Comparison of ENCODE assay signal across 15 cellular contexts in genomic region chr11:13073119-13073981, GRCh38.
DNase-seq lines count a peak whose midpoint lies in the region; ATAC-seq, FAIRE-seq and TF ChIP-seq lines count a peak whose summit lies in the region.
"Had no signal": no experiment of that assay in that cellular context is flagged by ENCODE, and none has a peak within 500 bp of the region (broad histone marks: within the 10 kb centered on the region; RNA-seq: fewer than 3 reads in every experiment).

No MANE protein-coding gene starts in this region.

- no peaks in the 10 kb centered on the region for H3K27me3 Mint-ChIP-seq in Calu3 (ENCODE audit: unreplicated experiment)
- peaks cover 29% of the 10 kb centered on the region for H3K27me3 Mint-ChIP-seq in activated CD8-positive, alpha-beta memory T cell treated with anti-CD3 and anti-CD28 coated beads, Interleukin-2, amount 10 ng/mL, durations not matched to agents 7 days and 5 days

- no peak overlapping the region for H3K56ac ChIP-seq in mesendoderm (ENCODE audit: low read length)

- H3K4me1 ChIP-seq in mesendoderm (ENCODE audit: control insufficient read depth, low read depth, low read length) = no peaks in the 10 kb centered on the region
- H3K4me1 ChIP-seq: Caco-2 had no signal

- FAIRE-seq in bronchial epithelial cell (lab: Jason Lieb, UNC) = peak; percentile 36

- peaks cover 51% of the 10 kb centered on the region for H3K4me1 Mint-ChIP-seq in Calu3 (ENCODE audit: low read depth, unreplicated experiment)
- no peaks in the 10 kb centered on the region for H3K4me1 Mint-ChIP-seq in activated CD8-positive, alpha-beta memory T cell treated with anti-CD3 and anti-CD28 coated beads, Interleukin-2, amount 10 ng/mL, durations not matched to agents 7 days and 5 days
- H3K4me1 Mint-ChIP-seq: stimulated activated naive B cell treated with anti-CD40 and anti-IgM and Interleukin-4, amounts not matched to agents 10 μg/mL and 1 μg/mL and 100 μg/mL, for 72 hours had no signal

- no TSS peak for BruUV-seq in Calu3 (replicated peaks; lab: Mats Ljungman, UMichigan)

- no peak overlapping the region for H2BK15ac ChIP-seq in mesendoderm (replicated peaks; ENCODE audit: low read depth)

- H2BK5ac ChIP-seq in mesendoderm (ENCODE audit: low read length) = no peak overlapping the region

- H3K27ac Mint-ChIP-seq in Calu3 (ENCODE audit: unreplicated experiment) = peak overlapping the region; percentile 94
- H3K27ac Mint-ChIP-seq in activated CD8-positive, alpha-beta memory T cell treated with anti-CD3 and anti-CD28 coated beads, Interleukin-2, amount 10 ng/mL, durations not matched to agents 7 days and 5 days = no peak overlapping the region
- H3K27ac Mint-ChIP-seq: stimulated activated naive B cell treated with anti-CD40 and anti-IgM and Interleukin-4, amounts not matched to agents 10 μg/mL and 1 μg/mL and 100 μg/mL, for 72 hours had no signal

- H3K36me3 Mint-ChIP-seq in Calu3 (ENCODE audit: insufficient read depth, unreplicated experiment) = no peaks in the 10 kb centered on the region
- H3K36me3 Mint-ChIP-seq in activated CD8-positive, alpha-beta memory T cell treated with anti-CD3 and anti-CD28 coated beads, Interleukin-2, amount 10 ng/mL, durations not matched to agents 7 days and 5 days = no peaks in the 10 kb centered on the region
- H3K36me3 Mint-ChIP-seq: stimulated activated naive B cell treated with anti-CD40 and anti-IgM and Interleukin-4, amounts not matched to agents 10 μg/mL and 1 μg/mL and 100 μg/mL, for 72 hours had no signal

- no CpG with 5 or more reads among the region's 13 CpGs for WGBS in mesendoderm (ENCODE audit: extremely low coverage, insufficient coverage, low lambda C conversion rate)

- H3K79me2 ChIP-seq in mesendoderm (ENCODE audit: control insufficient read depth, insufficient read depth, low read length) = no peaks in the 10 kb centered on the region

- TF ChIP-seq CTCF in Calu3 (IDR thresholded peaks at IDR 0.05; ENCODE audit: unreplicated experiment) = no peak
- no peak for TF ChIP-seq CTCF in bronchial epithelial cell (IDR thresholded peaks at IDR 0.05; ENCODE audit: insufficient read depth, low read length, severe bottlenecking)
- TF ChIP-seq CTCF in omental fat pad (IDR thresholded peaks at IDR 0.05) = no peak

- peak; percentile 85 for DNase-seq in Calu3
- peak; percentile 85 for DNase-seq in HT-29 (ENCODE audit: low spot score)
- DNase-seq in bronchial epithelial cell (ENCODE audit: low read depth) = peak; percentile 99
- no peak for DNase-seq in mesendoderm
- no peak for DNase-seq in omental fat pad (ENCODE audit: low spot score)
- DNase-seq in activated CD8-positive, alpha-beta memory T cell treated with anti-CD3 and anti-CD28 coated beads, Interleukin-2, amount 10 ng/mL, durations not matched to agents 7 days and 5 days = no peak
- no peak for DNase-seq in cerebellar nuclear complex (lab: John Stamatoyannopoulos, UW)
- DNase-seq in NCI-H2196 (lab: John Stamatoyannopoulos, UW; ENCODE audit: unreplicated experiment) = no peak
- DNase-seq: Caco-2; NCI-H345; occipital lobe; stimulated activated naive B cell treated with anti-CD40 and anti-IgM and Interleukin-4, amounts not matched to agents 10 μg/mL and 1 μg/mL and 100 μg/mL, for 72 hours had no signal

- H3K23ac ChIP-seq in mesendoderm (ENCODE audit: low read length) = no peak overlapping the region

- peaks cover 5% of the 10 kb centered on the region for H3K9me3 Mint-ChIP-seq in Calu3 (ENCODE audit: low read depth, unreplicated experiment)
- no peaks in the 10 kb centered on the region for H3K9me3 Mint-ChIP-seq in activated CD8-positive, alpha-beta memory T cell treated with anti-CD3 and anti-CD28 coated beads, Interleukin-2, amount 10 ng/mL, durations not matched to agents 7 days and 5 days (ENCODE audit: low read depth)

- H3K27me3 ChIP-seq in bronchial epithelial cell (ENCODE audit: control insufficient read depth, insufficient read depth, low read length) (no peaks in the 10 kb centered on the region), mesendoderm (ENCODE audit: insufficient read depth, low read length, poor library complexity) (no peaks in the 10 kb centered on the region)

- no peak overlapping the region for H3K27ac ChIP-seq in mesendoderm (ENCODE audit: low read depth, low read length)
- H3K27ac ChIP-seq: cardiac muscle cell had no signal

- peak overlapping the region; percentile 37 for H2AK5ac ChIP-seq in mesendoderm (ENCODE audit: low read length)

- no peak overlapping the region for H4K8ac ChIP-seq in mesendoderm (ENCODE audit: low read depth, low read length)

- no peak overlapping the region for H3K4ac ChIP-seq in mesendoderm (ENCODE audit: low read depth, low read length)

- H3K79me1 ChIP-seq in mesendoderm (ENCODE audit: low read length) = no peaks in the 10 kb centered on the region

- no peak for ATAC-seq in omental fat pad (ENCODE audit: low FRiP score)
- ATAC-seq in activated CD8-positive, alpha-beta memory T cell treated with anti-CD3 and anti-CD28 coated beads, Interleukin-2, amount 10 ng/mL, durations not matched to agents 7 days and 5 days = no peak
- ATAC-seq: left lobe of liver; Right ventricle myocardium inferior; stimulated activated naive B cell treated with anti-CD40 and anti-IgM and Interleukin-4, amounts not matched to agents 10 μg/mL and 1 μg/mL and 100 μg/mL, for 72 hours had no signal

- CTCF ChIA-PET in Calu3 (lab: Charles Lee) = no interaction called here
- CTCF ChIA-PET in activated CD8-positive, alpha-beta memory T cell treated with anti-CD3 and anti-CD28 coated beads, Interleukin-2, amount 10 ng/mL, durations not matched to agents 7 days and 5 days (lab: Charles Lee) = no interaction called here

- intact Hi-C loops in Calu3 (cut with micrococcal nuclease; ENCODE audit: unreplicated experiment) = no loop called here

- no peak overlapping the region for H3K4me2 ChIP-seq in mesendoderm (ENCODE audit: low read length)

- H3K4me3 ChIP-seq in bronchial epithelial cell (ENCODE audit: low read depth, low read length) = no peak overlapping the region
- H3K4me3 ChIP-seq in mesendoderm (ENCODE audit: low read length) = no peak overlapping the region
- H3K4me3 ChIP-seq: cardiac muscle cell had no signal

- peak overlapping the region; percentile 5 for H3K4me3 Mint-ChIP-seq in Calu3 (ENCODE audit: low read depth, unreplicated experiment)
- H3K4me3 Mint-ChIP-seq in activated CD8-positive, alpha-beta memory T cell treated with anti-CD3 and anti-CD28 coated beads, Interleukin-2, amount 10 ng/mL, durations not matched to agents 7 days and 5 days = no peak overlapping the region
- H3K4me3 Mint-ChIP-seq: stimulated activated naive B cell treated with anti-CD40 and anti-IgM and Interleukin-4, amounts not matched to agents 10 μg/mL and 1 μg/mL and 100 μg/mL, for 72 hours had no signal

- no peaks in the 10 kb centered on the region for H3K36me3 ChIP-seq in bronchial epithelial cell (ENCODE audit: control insufficient read depth, insufficient read depth, low read length)
- H3K36me3 ChIP-seq in mesendoderm (ENCODE audit: control insufficient read depth, insufficient read depth, low read length) = no peaks in the 10 kb centered on the region
- H3K36me3 ChIP-seq: cardiac muscle cell had no signal

- no peak overlapping the region for H2BK120ac ChIP-seq in mesendoderm (ENCODE audit: low read depth, low read length)

- H3K18ac ChIP-seq in mesendoderm (ENCODE audit: low read length) = no peak overlapping the region

- H4K5ac ChIP-seq in mesendoderm (ENCODE audit: low read length) = no peak overlapping the region

- no peak overlapping the region for H3K9ac ChIP-seq in mesendoderm (ENCODE audit: low read length)

Comparison
In these comparisons a context has a peak if more than half of its experiments do, and no peak if none do; other contexts are left out.
1. DNase-seq: peak in Calu3 (single experiment), HT-29 (single experiment) and bronchial epithelial cell (single experiment); none in mesendoderm (single experiment), omental fat pad (single experiment), activated CD8-positive, alpha-beta memory T cell treated with anti-CD3 and anti-CD28 coated beads, Interleukin-2, amount 10 ng/mL, durations not matched to agents 7 days and 5 days (single experiment), cerebellar nuclear complex (0 of 2) and NCI-H2196 (single experiment).